ENCODE assay signal across 8 cellular contexts in the genomic region with DNA sequence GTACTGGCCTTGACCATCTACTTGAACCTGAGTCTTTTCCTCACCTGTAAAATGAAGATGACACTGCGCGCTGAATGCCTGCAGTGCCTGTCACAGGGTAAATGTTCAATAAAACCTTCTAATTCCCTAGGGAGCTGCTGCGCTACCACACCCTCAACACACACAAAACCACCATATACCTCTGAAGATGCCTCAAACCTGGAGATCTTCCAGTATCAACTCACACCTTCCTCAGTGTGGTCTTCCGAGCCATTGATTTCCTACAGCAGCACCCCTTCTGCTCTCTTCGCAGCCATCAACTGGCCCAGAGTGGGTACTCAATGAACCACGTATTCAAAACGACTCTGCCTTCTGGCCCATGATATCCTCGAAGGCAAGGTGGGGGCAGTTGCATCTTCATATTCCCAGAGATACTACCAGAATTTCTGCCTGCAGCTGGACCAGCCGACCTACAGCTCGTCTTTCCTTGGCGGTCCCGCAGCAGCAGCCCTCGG. TPM values are rescaled to one million over a fixed set of nuclear protein-coding genes. Genes with fewer than 3 reads are reported as not detected.
A peak's percentile ranks its signal among the peaks of the same experiment; 100 is the strongest.
DNase-seq lines count a peak whose midpoint lies in the region; ATAC-seq and TF ChIP-seq lines count a peak whose summit lies in the region.

No MANE protein-coding gene starts in this region.

- peak overlapping the region; percentile 96 for H3K27ac ChIP-seq in SK-N-MC

- CTCF ChIA-PET in activated naive CD4-positive, alpha-beta T cell treated with anti-CD3 and anti-CD28 coated beads for 36 hours (lab: Charles Lee) = interaction anchor here (0.6 to 2.9 kb wide), 9 partner anchors 8 to 357 kb away, joined by 3 to 15 read pairs (median 7); a partner anchor contains a TSS

- peak overlapping the region; percentile 96 for H3K4me3 Mint-ChIP-seq in activated naive CD4-positive, alpha-beta T cell treated with anti-CD3 and anti-CD28 coated beads for 36 hours

- H3K4me3 ChIP-seq in SK-N-MC (peak overlapping the region; percentile 82), fibroblast of the aortic adventitia (ENCODE audit: low read depth, low read length) (peak overlapping the region; percentile 80), skeletal muscle cell (ENCODE audit: low read depth, low read length) (peak overlapping the region; percentile 98)

- intact Hi-C loops in activated naive CD4-positive, alpha-beta T cell treated with anti-CD3 and anti-CD28 coated beads for 36 hours (cut with micrococcal nuclease) = loop anchor here (1.0 to 10.0 kb wide), 10 partner anchors 30 to 1337 kb away; a partner anchor contains a TSS

- no peak for DNase-seq in activated naive CD4-positive, alpha-beta T cell treated with anti-CD3 and anti-CD28 coated beads for 36 hours
- DNase-seq in activated naive CD4-positive, alpha-beta T cell treated with Interleukin-2 at 50 U/mL for 16 hours = no peak
- DNase-seq in SK-N-MC (ENCODE audit: low read depth, low spot score) = no peak
- DNase-seq in fibroblast of the aortic adventitia (ENCODE audit: low read depth) = no peak
- no peak for DNase-seq in skeletal muscle cell (ENCODE audit: low read depth)
- DNase-seq in HCEC 1CT = no peak
- DNase-seq in COLO829 (ENCODE audit: low spot score) = no peak

- peaks cover 50% of the 10 kb centered on the region for H3K4me1 Mint-ChIP-seq in activated naive CD4-positive, alpha-beta T cell treated with anti-CD3 and anti-CD28 coated beads for 36 hours (ENCODE audit: low read depth)

- peak overlapping the region; percentile 99 for H3K9ac ChIP-seq in SK-N-MC (ENCODE audit: insufficient read length)

- H3K9me3 Mint-ChIP-seq in activated naive CD4-positive, alpha-beta T cell treated with anti-CD3 and anti-CD28 coated beads for 36 hours = no peaks in the 10 kb centered on the region

- peaks cover 59% of the 10 kb centered on the region for H3K36me3 Mint-ChIP-seq in activated naive CD4-positive, alpha-beta T cell treated with anti-CD3 and anti-CD28 coated beads for 36 hours (ENCODE audit: low read depth)

- H3K27ac Mint-ChIP-seq in activated naive CD4-positive, alpha-beta T cell treated with anti-CD3 and anti-CD28 coated beads for 36 hours = peak overlapping the region; percentile 99

- H3K9me3 ChIP-seq in SK-N-MC (ENCODE audit: low read depth, low read length) = no peaks in the 10 kb centered on the region

- H3K27me3 Mint-ChIP-seq in activated naive CD4-positive, alpha-beta T cell treated with anti-CD3 and anti-CD28 coated beads for 36 hours (ENCODE audit: low read depth) = no peaks in the 10 kb centered on the region

- no peak for TF ChIP-seq CTCF in fibroblast of the aortic adventitia (IDR thresholded peaks at IDR 0.05; ENCODE audit: insufficient read depth, low read length)

- peaks cover 51% of the 10 kb centered on the region for H3K36me3 ChIP-seq in SK-N-MC (ENCODE audit: insufficient read depth, low read length)

- no peak for ATAC-seq in GM18520 (IDR thresholded peaks at IDR 0.05; ENCODE audit: unreplicated experiment)

RNA-seq across cellular contexts. Expression of a gene that starts 0.7 kb away (rescaled TPM):
- total RNA-seq in activated naive CD4-positive, alpha-beta T cell treated with anti-CD3 and anti-CD28 coated beads for 36 hours = 1,000 to 10,000 TPM; 3,385 to 3,704 TPM
- total RNA-seq in fibroblast of the aortic adventitia (ENCODE audit: low replicate concordance) = 213 and 1,353 TPM in 2 replicates

RNA-seq across cellular contexts. Expression of a gene that starts 44.2 kb away (rescaled TPM):
- 1 to 10 TPM; 2.5 to 2.7 TPM for total RNA-seq in activated naive CD4-positive, alpha-beta T cell treated with anti-CD3 and anti-CD28 coated beads for 36 hours
- total RNA-seq in fibroblast of the aortic adventitia (ENCODE audit: low replicate concordance) = 6.1 and 11.4 TPM in 2 replicates
